14 cellular contexts compared by ENCODE assay signal in genomic region chr6:313917-314316, GRCh38.
"Had no signal": no experiment of that assay in that cellular context is flagged by ENCODE, and none has a peak within 500 bp of the region (broad histone marks: within the 10 kb centered on the region; RNA-seq: fewer than 3 reads in every experiment).

No MANE protein-coding gene starts in this region.

- DNase-seq: activated CD4-positive, alpha-beta memory T cell treated with anti-CD3 and anti-CD28 coated beads for 36 hours; activated CD8-positive, alpha-beta memory T cell treated with anti-CD3 and anti-CD28 coated beads, Interleukin-2, amount 50 U/mL, for 4 hours; activated naive CD4-positive, alpha-beta T cell treated with Interleukin-2 at 50 U/mL for 16 hours; effector memory CD8-positive, alpha-beta T cell; stimulated activated CD4-positive, alpha-beta T cell treated with anti-CD3 and anti-CD28 coated beads, Interleukin-1b, Interleukin-23, amount 100 ng/mL, for 48 hours; tibial artery had no signal

- H3K4me3 Mint-ChIP-seq: activated CD4-positive, alpha-beta memory T cell treated with anti-CD3 and anti-CD28 coated beads for 36 hours; activated T-helper 1 cell treated with anti-CD3 and anti-CD28 coated beads, Interleukin-12 subunit alpha, Interleukin-12 subunit beta, Interleukin-2, Interleukin-4 antibody, amounts not matched to agents 30 ng/mL and 10 ng/mL and 1 ng/mL, durations not matched to agents 14 hours and 24 hours and 36 hours; central memory CD8-positive, alpha-beta T cell; mesothelial cell of epicardium; stimulated activated memory B cell treated with anti-CD40 and anti-IgM and Interleukin-4, amounts not matched to agents 10 μg/mL and 1 μg/mL and 100 μg/mL, for 72 hours had no signal

- H3K27me3 ChIP-seq: hepatocyte, neutrophil, right atrium auricular region, tibial artery, vagina had no signal

- H2AFZ ChIP-seq: hepatocyte had no signal

- H3K27ac ChIP-seq: hepatocyte, tibial artery, vagina had no signal

- H3K79me2 ChIP-seq: hepatocyte had no signal

- H3K27me3 Mint-ChIP-seq: activated CD4-positive, alpha-beta memory T cell treated with anti-CD3 and anti-CD28 coated beads for 36 hours; central memory CD8-positive, alpha-beta T cell; effector memory CD8-positive, alpha-beta T cell; stimulated activated memory B cell treated with anti-CD40 and anti-IgM and Interleukin-4, amounts not matched to agents 10 μg/mL and 1 μg/mL and 100 μg/mL, for 72 hours had no signal

- H3K4me3 ChIP-seq: hepatocyte, right atrium auricular region, tibial artery, vagina had no signal

- H3K4me2 ChIP-seq: hepatocyte had no signal

- H3K4me1 Mint-ChIP-seq: mesothelial cell of epicardium had no signal

- H3K27ac Mint-ChIP-seq: activated CD4-positive, alpha-beta memory T cell treated with anti-CD3 and anti-CD28 coated beads for 36 hours; activated T-helper 1 cell treated with anti-CD3 and anti-CD28 coated beads, Interleukin-12 subunit alpha, Interleukin-12 subunit beta, Interleukin-2, Interleukin-4 antibody, amounts not matched to agents 30 ng/mL and 10 ng/mL and 1 ng/mL, durations not matched to agents 14 hours and 24 hours and 36 hours; mesothelial cell of epicardium; stimulated activated memory B cell treated with anti-CD40 and anti-IgM and Interleukin-4, amounts not matched to agents 10 μg/mL and 1 μg/mL and 100 μg/mL, for 72 hours had no signal

- H3K9me3 ChIP-seq: neutrophil, right atrium auricular region, tibial artery, vagina had no signal

- H3K4me1 ChIP-seq: tibial artery, vagina had no signal

- H3K36me3 ChIP-seq: right atrium auricular region, vagina had no signal

- H3K36me3 Mint-ChIP-seq: mesothelial cell of epicardium had no signal

- H3K9me3 Mint-ChIP-seq: activated CD4-positive, alpha-beta memory T cell treated with anti-CD3 and anti-CD28 coated beads for 36 hours; activated T-helper 1 cell treated with anti-CD3 and anti-CD28 coated beads, Interleukin-12 subunit alpha, Interleukin-12 subunit beta, Interleukin-2, Interleukin-4 antibody, amounts not matched to agents 30 ng/mL and 10 ng/mL and 1 ng/mL, durations not matched to agents 14 hours and 24 hours and 36 hours; central memory CD8-positive, alpha-beta T cell; effector memory CD8-positive, alpha-beta T cell; stimulated activated memory B cell treated with anti-CD40 and anti-IgM and Interleukin-4, amounts not matched to agents 10 μg/mL and 1 μg/mL and 100 μg/mL, for 72 hours had no signal
